Comparison of ENCODE assay signal across 8 cellular contexts in the genomic region with DNA sequence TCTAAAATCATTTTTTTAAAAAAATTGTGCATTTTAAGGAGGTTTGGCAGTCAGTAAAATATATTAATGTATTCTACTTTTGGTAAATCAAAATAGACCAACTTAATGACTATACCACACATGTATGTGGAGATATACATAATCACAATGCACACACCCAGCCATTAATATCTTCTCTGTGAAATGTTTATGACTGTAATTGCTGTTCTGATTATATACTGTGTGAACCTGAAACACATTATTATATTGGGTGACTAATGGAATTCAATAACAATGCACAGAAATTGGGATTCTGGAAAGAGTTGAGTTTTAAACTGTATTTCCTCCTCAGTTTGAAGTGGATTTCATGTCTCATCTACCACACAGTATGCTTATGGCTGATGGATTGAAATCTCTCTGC.
"Had no signal": no experiment of that assay in that cellular context is flagged by ENCODE, and none has a peak within 500 bp of the region (broad histone marks: within the 10 kb centered on the region; RNA-seq: fewer than 3 reads in every experiment).

No MANE protein-coding gene starts in this region.

- H3K36me3 ChIP-seq: HAP-1 had no signal

- FAIRE-seq: H1, H54, HTR-8/SVneo had no signal

- H3K4me1 ChIP-seq: HAP-1 had no signal

- H3K4me3 ChIP-seq: GM23338, HAP-1 had no signal

- DNase-seq: KBM-7 had no signal

- ATAC-seq: GM23338, HCT116 had no signal

- H3K4me2 ChIP-seq: GM23338, KMS-11 had no signal

- H3K9ac ChIP-seq: KMS-11 had no signal

- H2AFZ ChIP-seq: GM23338 had no signal

- H3K27ac ChIP-seq: KMS-11 had no signal

- H3K9me3 ChIP-seq: HAP-1 had no signal
